ENCODE assay signal across 20 cellular contexts in the genomic region with DNA sequence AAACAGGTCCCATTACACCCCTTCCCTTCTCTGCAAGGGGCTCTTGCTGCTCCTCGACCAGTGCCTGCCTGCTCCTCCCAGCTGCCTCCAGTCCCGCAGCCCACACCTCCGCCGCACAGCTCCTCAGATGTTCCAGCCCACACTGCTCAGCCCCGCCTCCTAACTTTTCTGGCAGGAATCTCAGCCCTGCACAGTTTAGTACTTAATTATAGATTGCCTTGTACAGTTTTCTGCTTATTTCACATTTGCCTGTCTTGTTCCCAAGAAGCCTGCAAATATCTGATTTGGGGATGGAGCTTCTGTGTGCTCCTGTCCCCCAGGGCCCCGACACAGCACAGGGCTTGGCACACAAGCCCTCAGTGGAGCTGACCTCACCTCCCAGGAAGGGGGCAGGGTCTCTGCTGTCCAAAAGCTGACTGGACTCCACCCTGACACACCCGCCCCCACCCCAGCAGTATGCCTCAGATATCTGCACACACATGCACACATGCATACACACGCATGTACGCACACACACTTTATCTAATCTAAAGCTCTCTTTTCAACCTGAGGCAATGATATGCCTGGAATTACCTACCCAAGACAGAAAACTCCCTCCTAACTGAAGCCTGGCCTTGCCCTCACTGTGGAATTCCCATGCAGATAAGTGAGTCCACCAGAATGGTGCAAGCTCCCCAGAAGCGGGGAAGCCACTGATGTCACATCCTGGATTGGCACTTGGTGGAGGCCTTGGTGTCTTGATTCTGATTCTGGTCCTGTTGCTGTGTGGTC. TPM values are rescaled to one million over a fixed set of nuclear protein-coding genes. Genes with fewer than 3 reads are reported as not detected.
DNase-seq lines count a peak whose midpoint lies in the region; ATAC-seq, FAIRE-seq and TF ChIP-seq lines count a peak whose summit lies in the region.
"Had no signal": no experiment of that assay in that cellular context is flagged by ENCODE, and none has a peak within 500 bp of the region (broad histone marks: within the 10 kb centered on the region; RNA-seq: fewer than 3 reads in every experiment).

No MANE protein-coding gene starts in this region.

- H3K79me1 ChIP-seq in H1 (ENCODE audit: low read depth, low read length) (no peaks in the 10 kb centered on the region), mesenchymal stem cell (replicated peaks; ENCODE audit: low read length, poor library complexity, severe bottlenecking) (no peaks in the 10 kb centered on the region)

- POLR2A ChIA-PET in H1 (lab: Charles Lee; ENCODE audit: partially characterized antibody) = interaction anchor here (1.1 to 1.4 kb wide), 2 partner anchors 11 to 19 kb away, joined by 4 read pairs; no protein-coding TSS in a partner anchor

- TF ChIP-seq CTCF in heart left ventricle (IDR thresholded peaks at IDR 0.05) = no peak
- no peak for TF ChIP-seq CTCF in right atrium auricular region (IDR thresholded peaks at IDR 0.05)
- no peak for TF ChIP-seq CTCF in H1 (IDR thresholded peaks at IDR 0.05; ENCODE audit: control extremely low read depth in 1 of 3, insufficient read depth in 1 of 3, low read depth in 1 of 3, low read length in 3 of 3)
- no peak for TF ChIP-seq CTCF in mucosa of descending colon (IDR thresholded peaks at IDR 0.05)

- H2BK20ac ChIP-seq in H1 (ENCODE audit: low read length) = no peak overlapping the region

- H3K23ac ChIP-seq in H1 (ENCODE audit: insufficient read length) (no peak overlapping the region), mesenchymal stem cell (ENCODE audit: low read length in 2 of 2) (no peak overlapping the region)

- H3K4me2 ChIP-seq in H1 (ENCODE audit: insufficient read depth in 1 of 2, low read depth in 2 of 2, low read length in 2 of 2) = no peak overlapping the region
- H3K4me2 ChIP-seq in mesenchymal stem cell (ENCODE audit: low read length, poor library complexity, severe bottlenecking) = no peak overlapping the region

- CTCF ChIA-PET in H1 (lab: Charles Lee; ENCODE audit: partially characterized antibody) = interaction anchor here (0.8 to 2.1 kb wide), 8 partner anchors 8 to 92 kb away, joined by 3 to 10 read pairs (median 4); no protein-coding TSS in a partner anchor

- no peak overlapping the region for H2BK120ac ChIP-seq in H1 (replicated peaks; ENCODE audit: low read depth, low read length)
- no peak overlapping the region for H2BK120ac ChIP-seq in mesenchymal stem cell (ENCODE audit: low read depth, low read length)

- H3K14ac ChIP-seq in H1 (ENCODE audit: insufficient read length) (no peak overlapping the region), mesenchymal stem cell (ENCODE audit: low read length in 2 of 2) (no peak overlapping the region)

- DNase-seq in heart left ventricle (no peak), right atrium auricular region (ENCODE audit: low spot score) (no peak), H1 (ENCODE audit: low read depth in 1 of 2, low spot score in 2 of 2) (no peak), mucosa of descending colon (peak in 1 of 3 donors; percentile 29), CD1c-positive myeloid dendritic cell (ENCODE audit: extremely low spot score) (no peak), NCI-H2171 (lab: John Stamatoyannopoulos, UW) (no peak), mesenchymal stem cell (no peak)
- DNase-seq in stimulated activated CD4-positive, alpha-beta T cell treated with anti-CD3 and anti-CD28 coated beads, Interleukin-15, amount 100 ng/mL, for 24 hours = no peak
- DNase-seq: ACHN; effector memory CD4-positive, alpha-beta T cell; glutamatergic neuron; lower lobe of right lung; NCI-H1930; spleen had no signal

- TF ChIP-seq EP300 in H1 (IDR thresholded peaks at IDR 0.05; ENCODE audit: borderline replicate concordance in 1 of 2, low read depth in 2 of 2, low read length in 2 of 2) = no peak

- H3K36me3 ChIP-seq in heart left ventricle (no peaks in the 10 kb centered on the region), right atrium auricular region (no peaks in the 10 kb centered on the region), H1 (ENCODE audit: control insufficient read depth in 2 of 4, insufficient read depth in 4 of 4, low read length in 3 of 4) (no peaks in the 10 kb centered on the region), mucosa of descending colon (ENCODE audit: low read depth) (no peaks in the 10 kb centered on the region), mesenchymal stem cell (ENCODE audit: control insufficient read depth in 1 of 2, insufficient read depth in 2 of 2, low read depth in 1 of 2, low read length in 2 of 2) (no peaks in the 10 kb centered on the region)
- H3K36me3 ChIP-seq: lower lobe of right lung, spleen, upper lobe of left lung had no signal

- H3K4me3 ChIP-seq in heart left ventricle (no peak overlapping the region), right atrium auricular region (no peak overlapping the region), H1 (ENCODE audit: extremely low read depth in 1 of 4, insufficient read depth in 2 of 4, low read depth in 3 of 4, low read length in 4 of 4) (no peak overlapping the region), mucosa of descending colon (no peak overlapping the region), mesenchymal stem cell (ENCODE audit: insufficient read depth in 1 of 2, low read depth in 1 of 2, low read length in 2 of 2) (no peak overlapping the region)
- H3K4me3 ChIP-seq: lower lobe of right lung, SK-N-MC, spleen, upper lobe of left lung had no signal

- H3K9me3 ChIP-seq in heart left ventricle = peaks cover 0 to 11% (median 1%) of the 10 kb centered on the region in 12 donors
- peaks cover 0 to 10% of the 10 kb centered on the region in 2 donors for H3K9me3 ChIP-seq in right atrium auricular region
- no peaks in the 10 kb centered on the region for H3K9me3 ChIP-seq in H1 (ENCODE audit: insufficient read depth in 2 of 2, low read depth in 1 of 2, low read length in 1 of 2)
- H3K9me3 ChIP-seq in mucosa of descending colon = peaks cover 3% of the 10 kb centered on the region
- H3K9me3 ChIP-seq in mesenchymal stem cell (ENCODE audit: control insufficient read depth, low read length) = peaks cover 11% of the 10 kb centered on the region

- no peaks in the 10 kb centered on the region for H4K20me1 ChIP-seq in H1 (replicated peaks in 1 of 2; ENCODE audit: control insufficient read depth in 1 of 2, insufficient read depth in 2 of 2, low read length in 2 of 2)

- no peak for TF ChIP-seq POLR2A in heart left ventricle (IDR thresholded peaks at IDR 0.05)
- TF ChIP-seq POLR2A in H1 (IDR thresholded peaks at IDR 0.05; ENCODE audit: control extremely low read depth in 1 of 2, low read depth in 2 of 2, low read length in 2 of 2) = no peak

- H3K4ac ChIP-seq in H1 (replicated peaks; ENCODE audit: insufficient read length, low read depth, low read length) (no peak overlapping the region), mesenchymal stem cell (ENCODE audit: low read depth in 1 of 2, low read length in 2 of 2) (no peak overlapping the region)

- H3K18ac ChIP-seq in H1 (ENCODE audit: extremely low read depth, low read length) (peak overlapping the region; percentile 40; the same call in 1 of the 2 replicates), mesenchymal stem cell (ENCODE audit: low read depth in 1 of 2, low read length in 2 of 2) (peak overlapping the region in 1 of 2 experiments; percentile 35)

- no peak overlapping the region for H2BK15ac ChIP-seq in H1 (ENCODE audit: low read length)
- no peak overlapping the region for H2BK15ac ChIP-seq in mesenchymal stem cell (ENCODE audit: low read depth, poor library complexity, severe bottlenecking)

- H3K4me1 ChIP-seq in heart left ventricle = no peaks in the 10 kb centered on the region
- H3K4me1 ChIP-seq in right atrium auricular region = no peaks in the 10 kb centered on the region
- peaks cover 0 to 5% (median 1%) of the 10 kb centered on the region in 4 experiments; a peak in 2 of 7 replicates for H3K4me1 ChIP-seq in H1 (replicated peaks in 1 of 4; ENCODE audit: control insufficient read depth in 3 of 4, insufficient read depth in 4 of 4, low read length in 3 of 4)
- no peaks in the 10 kb centered on the region for H3K4me1 ChIP-seq in mucosa of descending colon (ENCODE audit: low read depth)
- peaks cover 1% of the 10 kb centered on the region for H3K4me1 ChIP-seq in mesenchymal stem cell (ENCODE audit: control insufficient read depth, insufficient read depth, low read depth, low read length)
- H3K4me1 ChIP-seq: lower lobe of right lung, spleen had no signal

- H3K79me2 ChIP-seq in H1 (ENCODE audit: control insufficient read depth in 1 of 2, insufficient read depth in 2 of 2, low read length in 2 of 2) = no peaks in the 10 kb centered on the region

- ATAC-seq in heart left ventricle (peak in 3 of 4 donors; percentile 41 to 65 (median 59)), mucosa of descending colon (peak; percentile 53)

- no peak overlapping the region for H4K8ac ChIP-seq in H1 (ENCODE audit: extremely low read depth, insufficient read depth, low read length)
- no peak overlapping the region for H4K8ac ChIP-seq in mesenchymal stem cell (ENCODE audit: low read length)

- H3K9ac ChIP-seq in H1 (replicated peaks in 1 of 4; ENCODE audit: extremely low read depth in 1 of 4, low read depth in 3 of 4, low read length in 3 of 4) = no peak overlapping the region
- H3K9ac ChIP-seq in mesenchymal stem cell (ENCODE audit: low read length) = no peak overlapping the region

- H2AK5ac ChIP-seq in H1 (ENCODE audit: low read depth, low read length) (no peak overlapping the region), mesenchymal stem cell (ENCODE audit: low read length, severe bottlenecking) (no peak overlapping the region)

- WGBS in heart left ventricle, 4 donors = 57 to 59% (median 57%) methylated on average over 10 of the region's 10 CpGs
- WGBS in H1 (ENCODE audit: extremely low coverage in 1 of 2, insufficient coverage in 1 of 2, insufficient read length in 1 of 2, insufficient replicate concordance in 2 of 2, low coverage in 1 of 2, low lambda C conversion rate in 2 of 2, missing lambda C conversion rate in 1 of 2), 2 experiments = 92% methylated on average over 10 of the region's 10 CpGs; no CpG with 5 or more reads in 1 of the 2 experiments
- WGBS in mesenchymal stem cell = 90% methylated on average over 10 of the region's 10 CpGs

- no peak overlapping the region for H3K27ac ChIP-seq in heart left ventricle
- no peak overlapping the region for H3K27ac ChIP-seq in right atrium auricular region
- H3K27ac ChIP-seq in H1 (ENCODE audit: low read depth, low read length) = no peak overlapping the region
- no peak overlapping the region for H3K27ac ChIP-seq in mesenchymal stem cell (ENCODE audit: low read length, poor library complexity, severe bottlenecking)
- H3K27ac ChIP-seq: lower lobe of right lung, SK-N-MC, spleen, upper lobe of left lung, VCaP had no signal

- H2BK12ac ChIP-seq in H1 (ENCODE audit: low read depth, low read length) (no peak overlapping the region), mesenchymal stem cell (ENCODE audit: low read length in 2 of 2) (no peak overlapping the region)

- no peak overlapping the region for H4K5ac ChIP-seq in H1 (ENCODE audit: insufficient read length, low read depth, low read length)

- H3K27me3 ChIP-seq in heart left ventricle = peaks cover 0 to 32% (median 4%) of the 10 kb centered on the region in 9 donors
- H3K27me3 ChIP-seq in right atrium auricular region = no peaks in the 10 kb centered on the region
- no peaks in the 10 kb centered on the region for H3K27me3 ChIP-seq in H1 (replicated peaks in 1 of 4; ENCODE audit: control insufficient read depth in 3 of 4, extremely low read depth in 1 of 4, insufficient read depth in 3 of 4, low read length in 3 of 4)
- peaks cover 46 to 49% of the 10 kb centered on the region in 2 experiments for H3K27me3 ChIP-seq in mesenchymal stem cell (ENCODE audit: control insufficient read depth in 1 of 2, insufficient read depth in 1 of 2, low read length in 2 of 2)
- H3K27me3 ChIP-seq: upper lobe of left lung had no signal

- no peak overlapping the region for H2AFZ ChIP-seq in H1 (ENCODE audit: low read length)
- H2AFZ ChIP-seq in mesenchymal stem cell (ENCODE audit: low read depth, low read length) = no peak overlapping the region

- no peak for FAIRE-seq in H1 (lab: Jason Lieb, UNC)
- FAIRE-seq: D721Med had no signal

- no peaks in the 10 kb centered on the region for H3K23me2 ChIP-seq in H1 (ENCODE audit: low read depth, low read length)

- H4K91ac ChIP-seq in H1 (replicated peaks; ENCODE audit: insufficient read length, low read length) (no peak overlapping the region), mesenchymal stem cell (ENCODE audit: low read length) (no peak overlapping the region)

- TF ChIP-seq RAD21 in H1 (IDR thresholded peaks at IDR 0.05 in 1 of 2, conservative IDR thresholded peaks at IDR 0.05 in 1 of 2; ENCODE audit: low read depth in 2 of 2, low read length in 2 of 2) = no peak

- intact Hi-C loops in heart left ventricle (cut with DNase I) = no loop called here
- intact Hi-C loops in mucosa of descending colon (cut with DNase I, micrococcal nuclease) = no loop called here

- H3K56ac ChIP-seq in H1 (replicated peaks; ENCODE audit: insufficient read length, low read depth, low read length) = no peak overlapping the region

- H2BK5ac ChIP-seq in H1 (ENCODE audit: low read depth, low read length) (no peak overlapping the region), mesenchymal stem cell (ENCODE audit: low read depth, low read length, poor library complexity, severe bottlenecking) (no peak overlapping the region)

RNA-seq across cellular contexts. Expression of a gene that starts 1.2 kb away (rescaled TPM):
- total RNA-seq in heart left ventricle (under 1 TPM in 1 of 9 donors, not detected in 8; 0.41 TPM), right atrium auricular region (under 1 TPM in 1 of 2 donors, not detected in 1; 0.20 TPM), mucosa of descending colon (under 1 TPM; 0.19 to 0.38 (median 0.27) TPM)
- polyA plus RNA-seq in heart left ventricle (under 1 TPM in 1 of 2 donors, not detected in 1; 0.06 TPM), H1 (2011; rRNA removed) (not detected in 2 replicates)
- not detected in 2 replicates for total RNA-seq in H1 (2021; fragmentation: NEBNext Ultra II Directional; extraction: Animal tissue kit (Norgen Biotek cat#: 25700))
- polyA plus RNA-seq in H1 (2011; cell fraction: cytosol; rRNA removed) = not detected
- polyA plus RNA-seq in H1 (2011; cell fraction: nucleus; rRNA removed) = not detected
- polyA plus RNA-seq in H1 (2012, experiment 1 of 2) = not detected in 4 replicates
- not detected for polyA plus RNA-seq in H1 (2012, experiment 2 of 2)
- not detected for polyA plus RNA-seq in H1 (2013, experiment 1 of 2)
- polyA plus RNA-seq in H1 (2013, experiment 2 of 2) = not detected
- polyA minus RNA-seq in H1 (2011; rRNA and poly(A)+ RNA removed) = not detected in 2 replicates
- polyA minus RNA-seq in H1 (2011; cell fraction: cytosol; rRNA and poly(A)+ RNA removed) = not detected
- polyA minus RNA-seq in H1 (2011; cell fraction: nucleus; rRNA and poly(A)+ RNA removed) = not detected
- polyA plus RNA-seq in mesenchymal stem cell (2013, experiment 1 of 2) = not detected
- polyA plus RNA-seq in mesenchymal stem cell (2013, experiment 2 of 2) = 0.01 TPM
- total RNA-seq: LHCN-M2 had no signal
- polyA plus RNA-seq: neural cell had no signal
